In genomic region chr22:31509041-31509440, GRCh38 we compare ENCODE assay signal across 15 cellular contexts. TPM values are rescaled to one million over a fixed set of nuclear protein-coding genes. Genes with fewer than 3 reads are reported as not detected.
DNase-seq lines count a peak whose midpoint lies in the region; ATAC-seq and TF ChIP-seq lines count a peak whose summit lies in the region.
"Had no signal": no experiment of that assay in that cellular context is flagged by ENCODE, and none has a peak within 500 bp of the region (broad histone marks: within the 10 kb centered on the region; RNA-seq: fewer than 3 reads in every experiment).

No MANE protein-coding gene starts in this region.

- CTCF ChIA-PET in activated CD8-positive, alpha-beta T cell treated with anti-CD3 and anti-CD28 coated beads for 36 hours (lab: Charles Lee): no interaction called here
- CTCF ChIA-PET in activated CD8-positive, alpha-beta T cell treated with anti-CD3 and anti-CD28 coated beads, Interleukin-2, amount 10 ng/mL, durations not matched to agents 7 days and 5 days (lab: Charles Lee): no interaction called here
- CTCF ChIA-PET in CD4-positive, alpha-beta memory T cell (lab: Charles Lee; ENCODE audit: partially characterized antibody): no interaction called here

- peaks cover 59% of the 10 kb centered on the region for H3K36me3 Mint-ChIP-seq in activated CD8-positive, alpha-beta T cell treated with anti-CD3 and anti-CD28 coated beads for 36 hours (ENCODE audit: low read depth)
- H3K36me3 Mint-ChIP-seq in activated CD8-positive, alpha-beta T cell treated with anti-CD3 and anti-CD28 coated beads, Interleukin-2, amount 10 ng/mL, durations not matched to agents 7 days and 5 days (ENCODE audit: low read depth): peaks cover 61% of the 10 kb centered on the region
- peaks cover 44 to 56% of the 10 kb centered on the region in 2 donors for H3K36me3 Mint-ChIP-seq in CD4-positive, alpha-beta memory T cell
- H3K36me3 Mint-ChIP-seq in activated T-helper 1 cell treated with anti-CD3 and anti-CD28 coated beads, Interleukin-12 subunit alpha, Interleukin-12 subunit beta, Interleukin-2, Interleukin-4 antibody, amounts not matched to agents 30 ng/mL and 10 ng/mL and 1 ng/mL, durations not matched to agents 14 hours and 24 hours and 36 hours (ENCODE audit: low read depth): peaks cover 49% of the 10 kb centered on the region

- POLR2A ChIA-PET in activated CD8-positive, alpha-beta T cell treated with anti-CD3 and anti-CD28 coated beads for 36 hours (lab: Charles Lee): interaction anchor here (1.0 kb wide), 1 partner anchor 21 kb away, joined by 3 read pairs; no protein-coding TSS in a partner anchor
- POLR2A ChIA-PET in activated CD8-positive, alpha-beta T cell treated with anti-CD3 and anti-CD28 coated beads, Interleukin-2, amount 10 ng/mL, durations not matched to agents 7 days and 5 days (lab: Charles Lee): no interaction called here
- POLR2A ChIA-PET in CD4-positive, alpha-beta memory T cell (lab: Charles Lee; ENCODE audit: partially characterized antibody): no interaction called here

- peaks cover 48% of the 10 kb centered on the region for H3K4me1 Mint-ChIP-seq in activated CD8-positive, alpha-beta T cell treated with anti-CD3 and anti-CD28 coated beads for 36 hours (ENCODE audit: low read depth)
- H3K4me1 Mint-ChIP-seq in activated CD8-positive, alpha-beta T cell treated with anti-CD3 and anti-CD28 coated beads, Interleukin-2, amount 10 ng/mL, durations not matched to agents 7 days and 5 days (ENCODE audit: low read depth): peaks cover 14% of the 10 kb centered on the region
- peaks cover 28 to 50% (median 36%) of the 10 kb centered on the region in 4 donors for H3K4me1 Mint-ChIP-seq in CD4-positive, alpha-beta memory T cell
- H3K4me1 Mint-ChIP-seq in activated T-helper 1 cell treated with anti-CD3 and anti-CD28 coated beads, Interleukin-12 subunit alpha, Interleukin-12 subunit beta, Interleukin-2, Interleukin-4 antibody, amounts not matched to agents 30 ng/mL and 10 ng/mL and 1 ng/mL, durations not matched to agents 14 hours and 24 hours and 36 hours (ENCODE audit: low read depth): peaks cover 35% of the 10 kb centered on the region

- DNase-seq in activated CD8-positive, alpha-beta T cell treated with anti-CD3 and anti-CD28 coated beads for 36 hours: no peak
- DNase-seq in activated CD8-positive, alpha-beta T cell treated with anti-CD3 and anti-CD28 coated beads, Interleukin-2, amount 10 ng/mL, durations not matched to agents 7 days and 5 days: no peak
- no peak for DNase-seq in CD4-positive, alpha-beta memory T cell
- DNase-seq in activated T-helper 1 cell treated with anti-CD3 and anti-CD28 coated beads, Interleukin-12 subunit alpha, Interleukin-12 subunit beta, Interleukin-2, Interleukin-4 antibody, amounts not matched to agents 30 ng/mL and 10 ng/mL and 1 ng/mL, durations not matched to agents 14 hours and 24 hours and 36 hours (ENCODE audit: low spot score): no peak
- DNase-seq in osteoblast (ENCODE audit: insufficient read length, low spot score, missing footprints): no peak
- DNase-seq in stimulated activated CD4-positive, alpha-beta T cell treated with anti-CD3 and anti-CD28 coated beads, Interleukin-2, amount 100 ng/mL, for 48 hours: no peak
- DNase-seq: C1 segment of cervical spinal cord, Caco-2, NCI-H1436, NCI-H2081, NCI-H510A treated with DMSO at 0.1 percent for 48 hours had no signal

- peaks cover 16% of the 10 kb centered on the region for H3K79me2 ChIP-seq in osteoblast (ENCODE audit: insufficient read depth, low read length)

- peaks cover 17% of the 10 kb centered on the region for H3K4me1 ChIP-seq in CD4-positive, alpha-beta memory T cell (ENCODE audit: insufficient read depth, low read length)
- H3K4me1 ChIP-seq in osteoblast (ENCODE audit: insufficient read depth, low read length): peaks cover 15% of the 10 kb centered on the region
- H3K4me1 ChIP-seq: Caco-2 had no signal

- H3K27ac ChIP-seq in CD4-positive, alpha-beta memory T cell (ENCODE audit: low read depth, low read length): no peak overlapping the region
- peak overlapping the region; percentile 10 for H3K27ac ChIP-seq in osteoblast (ENCODE audit: low read depth, low read length)

- H3K4me3 Mint-ChIP-seq in activated CD8-positive, alpha-beta T cell treated with anti-CD3 and anti-CD28 coated beads for 36 hours: no peak overlapping the region
- H3K4me3 Mint-ChIP-seq in activated CD8-positive, alpha-beta T cell treated with anti-CD3 and anti-CD28 coated beads, Interleukin-2, amount 10 ng/mL, durations not matched to agents 7 days and 5 days: no peak overlapping the region
- H3K4me3 Mint-ChIP-seq in CD4-positive, alpha-beta memory T cell: no peak overlapping the region
- no peak overlapping the region for H3K4me3 Mint-ChIP-seq in activated T-helper 1 cell treated with anti-CD3 and anti-CD28 coated beads, Interleukin-12 subunit alpha, Interleukin-12 subunit beta, Interleukin-2, Interleukin-4 antibody, amounts not matched to agents 30 ng/mL and 10 ng/mL and 1 ng/mL, durations not matched to agents 14 hours and 24 hours and 36 hours

- H3K27me3 ChIP-seq in CD4-positive, alpha-beta memory T cell (ENCODE audit: insufficient read depth, low read length): no peaks in the 10 kb centered on the region
- H3K27me3 ChIP-seq in osteoblast (ENCODE audit: insufficient read depth, low read length): no peaks in the 10 kb centered on the region

- intact Hi-C loops in activated CD8-positive, alpha-beta T cell treated with anti-CD3 and anti-CD28 coated beads for 36 hours (cut with micrococcal nuclease): no loop called here
- intact Hi-C loops in CD4-positive, alpha-beta memory T cell (cut with micrococcal nuclease): no loop called here
- intact Hi-C loops in activated T-helper 1 cell treated with anti-CD3 and anti-CD28 coated beads, Interleukin-12 subunit alpha, Interleukin-12 subunit beta, Interleukin-2, Interleukin-4 antibody, amounts not matched to agents 30 ng/mL and 10 ng/mL and 1 ng/mL, durations not matched to agents 14 hours and 24 hours and 36 hours (cut with micrococcal nuclease): loop anchor here (2.0 kb wide), 1 partner anchor 14 kb away; no protein-coding TSS in a partner anchor

- no peak for ATAC-seq in activated CD8-positive, alpha-beta T cell treated with anti-CD3 and anti-CD28 coated beads for 36 hours
- ATAC-seq in activated CD8-positive, alpha-beta T cell treated with anti-CD3 and anti-CD28 coated beads, Interleukin-2, amount 10 ng/mL, durations not matched to agents 7 days and 5 days: no peak
- no peak for ATAC-seq in GM21367 (IDR thresholded peaks at IDR 0.05; ENCODE audit: unreplicated experiment)
- ATAC-seq in HG03175 (IDR thresholded peaks at IDR 0.05; ENCODE audit: unreplicated experiment): no peak
- ATAC-seq: HCT116, K562 had no signal

- peak overlapping the region; percentile 36 for H2AFZ ChIP-seq in osteoblast (ENCODE audit: low read length)

- H3K9me3 Mint-ChIP-seq in activated CD8-positive, alpha-beta T cell treated with anti-CD3 and anti-CD28 coated beads for 36 hours: peaks cover 10% of the 10 kb centered on the region
- H3K9me3 Mint-ChIP-seq in activated CD8-positive, alpha-beta T cell treated with anti-CD3 and anti-CD28 coated beads, Interleukin-2, amount 10 ng/mL, durations not matched to agents 7 days and 5 days (ENCODE audit: insufficient read depth): peaks cover 7% of the 10 kb centered on the region
- H3K9me3 Mint-ChIP-seq in CD4-positive, alpha-beta memory T cell: no peaks in the 10 kb centered on the region
- peaks cover 13% of the 10 kb centered on the region for H3K9me3 Mint-ChIP-seq in activated T-helper 1 cell treated with anti-CD3 and anti-CD28 coated beads, Interleukin-12 subunit alpha, Interleukin-12 subunit beta, Interleukin-2, Interleukin-4 antibody, amounts not matched to agents 30 ng/mL and 10 ng/mL and 1 ng/mL, durations not matched to agents 14 hours and 24 hours and 36 hours

- H4K20me1 ChIP-seq in osteoblast (ENCODE audit: insufficient read depth, low read length): no peaks in the 10 kb centered on the region

- H3K4me3 ChIP-seq in CD4-positive, alpha-beta memory T cell (ENCODE audit: low read length in 2 of 2): no peak overlapping the region
- H3K4me3 ChIP-seq in osteoblast (ENCODE audit: insufficient read depth, low read length): no peak overlapping the region
- H3K4me3 ChIP-seq: K562 had no signal

- no peak for TF ChIP-seq CTCF in activated CD8-positive, alpha-beta T cell treated with anti-CD3 and anti-CD28 coated beads for 36 hours (IDR thresholded peaks at IDR 0.05)
- TF ChIP-seq CTCF in osteoblast (IDR thresholded peaks at IDR 0.05; ENCODE audit: extremely low read depth, low read depth, low read length): no peak

- no peak overlapping the region for H3K4me2 ChIP-seq in osteoblast (ENCODE audit: insufficient read depth, low read length)

- no peaks in the 10 kb centered on the region for H3K9me3 ChIP-seq in CD4-positive, alpha-beta memory T cell (ENCODE audit: control insufficient read depth in 1 of 2, low read length in 2 of 2)
- H3K9me3 ChIP-seq in osteoblast (ENCODE audit: low read depth, low read length): no peaks in the 10 kb centered on the region
- H3K9me3 ChIP-seq: Caco-2 had no signal

- peak overlapping the region; percentile 76 for H3K27ac Mint-ChIP-seq in activated CD8-positive, alpha-beta T cell treated with anti-CD3 and anti-CD28 coated beads for 36 hours
- no peak overlapping the region for H3K27ac Mint-ChIP-seq in activated CD8-positive, alpha-beta T cell treated with anti-CD3 and anti-CD28 coated beads, Interleukin-2, amount 10 ng/mL, durations not matched to agents 7 days and 5 days
- peak overlapping the region in 5 of 7 donors; percentile 25 to 79 (median 36) for H3K27ac Mint-ChIP-seq in CD4-positive, alpha-beta memory T cell
- H3K27ac Mint-ChIP-seq in activated T-helper 1 cell treated with anti-CD3 and anti-CD28 coated beads, Interleukin-12 subunit alpha, Interleukin-12 subunit beta, Interleukin-2, Interleukin-4 antibody, amounts not matched to agents 30 ng/mL and 10 ng/mL and 1 ng/mL, durations not matched to agents 14 hours and 24 hours and 36 hours: peak overlapping the region; percentile 63

- no peaks in the 10 kb centered on the region for H3K27me3 Mint-ChIP-seq in activated CD8-positive, alpha-beta T cell treated with anti-CD3 and anti-CD28 coated beads for 36 hours
- H3K27me3 Mint-ChIP-seq in activated CD8-positive, alpha-beta T cell treated with anti-CD3 and anti-CD28 coated beads, Interleukin-2, amount 10 ng/mL, durations not matched to agents 7 days and 5 days (ENCODE audit: low read depth): no peaks in the 10 kb centered on the region
- no peaks in the 10 kb centered on the region for H3K27me3 Mint-ChIP-seq in CD4-positive, alpha-beta memory T cell
- H3K27me3 Mint-ChIP-seq in activated T-helper 1 cell treated with anti-CD3 and anti-CD28 coated beads, Interleukin-12 subunit alpha, Interleukin-12 subunit beta, Interleukin-2, Interleukin-4 antibody, amounts not matched to agents 30 ng/mL and 10 ng/mL and 1 ng/mL, durations not matched to agents 14 hours and 24 hours and 36 hours (ENCODE audit: insufficient read depth): no peaks in the 10 kb centered on the region

- peaks cover 26% of the 10 kb centered on the region for H3K36me3 ChIP-seq in CD4-positive, alpha-beta memory T cell (ENCODE audit: insufficient read depth, low read length)
- peaks cover 3% of the 10 kb centered on the region for H3K36me3 ChIP-seq in osteoblast (ENCODE audit: insufficient read depth, low read length)

RNA-seq across cellular contexts. Expression of gene SFI1, which starts 12.7 kb away (rescaled TPM):
- total RNA-seq in activated CD8-positive, alpha-beta T cell treated with anti-CD3 and anti-CD28 coated beads for 36 hours: 100 to 1,000 TPM; 273 to 274 TPM
- 100 to 1,000 TPM; 136 to 141 TPM for total RNA-seq in activated CD8-positive, alpha-beta T cell treated with anti-CD3 and anti-CD28 coated beads, Interleukin-2, amount 10 ng/mL, durations not matched to agents 7 days and 5 days
- total RNA-seq in CD4-positive, alpha-beta memory T cell: 100 to 1,000 TPM; 323 to 333 TPM
- polyA plus RNA-seq in CD4-positive, alpha-beta memory T cell: 10 to 100 TPM; 14.7 to 40.5 TPM
- 406 and 416 TPM in 2 replicates for total RNA-seq in activated T-helper 1 cell treated with anti-CD3 and anti-CD28 coated beads, Interleukin-12 subunit alpha, Interleukin-12 subunit beta, Interleukin-2, Interleukin-4 antibody, amounts not matched to agents 30 ng/mL and 10 ng/mL and 1 ng/mL, durations not matched to agents 14 hours and 24 hours and 36 hours
- 16.6 and 18.3 TPM in 2 replicates for total RNA-seq in osteoblast

RNA-seq across cellular contexts. Expression of gene EIF4ENIF1, which starts 19.4 kb away (rescaled TPM):
- 10 to 100 TPM; 50.3 to 50.5 TPM for total RNA-seq in activated CD8-positive, alpha-beta T cell treated with anti-CD3 and anti-CD28 coated beads for 36 hours
- 10 to 100 TPM; 34.6 to 39.3 TPM for total RNA-seq in activated CD8-positive, alpha-beta T cell treated with anti-CD3 and anti-CD28 coated beads, Interleukin-2, amount 10 ng/mL, durations not matched to agents 7 days and 5 days
- total RNA-seq in CD4-positive, alpha-beta memory T cell: 10 to 100 TPM; 41.9 to 50.7 TPM
- 10 to 100 TPM in 1 of 2 donors, 1 to 10 TPM in 1; 6.6 to 17.2 TPM for polyA plus RNA-seq in CD4-positive, alpha-beta memory T cell
- total RNA-seq in activated T-helper 1 cell treated with anti-CD3 and anti-CD28 coated beads, Interleukin-12 subunit alpha, Interleukin-12 subunit beta, Interleukin-2, Interleukin-4 antibody, amounts not matched to agents 30 ng/mL and 10 ng/mL and 1 ng/mL, durations not matched to agents 14 hours and 24 hours and 36 hours: 101 and 105 TPM in 2 replicates
- total RNA-seq in osteoblast: 13.4 and 15.6 TPM in 2 replicates
